Comparison of ENCODE assay signal across 9 cellular contexts in the genomic region with DNA sequence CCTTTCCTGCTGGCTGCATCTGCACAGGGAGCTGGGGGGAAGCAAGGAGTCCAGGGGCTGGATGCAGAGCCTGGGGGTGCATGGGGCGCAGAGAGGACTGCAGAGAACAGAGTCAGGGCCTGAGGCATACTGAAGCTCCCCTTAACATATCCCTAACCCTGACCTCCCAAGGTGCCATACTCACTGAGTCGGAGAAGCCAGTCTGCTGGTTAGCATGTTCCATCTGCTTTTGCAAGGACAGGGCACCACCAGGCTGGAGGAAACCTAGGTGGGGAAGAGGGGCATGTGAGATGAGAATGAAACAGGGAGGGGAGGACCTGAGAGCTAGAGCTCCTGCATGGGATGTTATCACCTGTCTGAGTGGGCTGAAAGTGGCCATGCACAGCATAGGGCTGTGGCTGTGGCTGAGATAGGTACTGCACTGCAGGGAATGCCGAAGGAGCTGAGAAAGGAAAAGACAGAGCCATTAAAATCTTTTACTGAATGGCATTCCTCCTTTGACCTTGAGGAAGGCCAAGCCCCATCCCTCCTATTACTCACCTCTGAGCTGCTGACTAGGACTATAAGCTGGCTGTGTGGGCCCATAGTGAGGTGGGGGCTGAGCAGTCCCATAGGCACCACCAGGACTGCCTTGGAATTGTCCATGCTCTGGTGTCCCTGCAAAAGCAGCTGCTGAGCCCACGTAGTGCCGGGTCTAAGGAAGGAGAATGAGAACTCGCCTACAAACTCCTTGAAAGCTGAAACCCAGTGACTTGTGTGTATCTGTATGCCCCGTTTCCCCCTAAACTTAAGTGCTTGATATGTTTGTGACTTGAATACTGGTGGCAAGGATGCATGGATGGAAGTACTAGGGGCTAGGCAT. TPM values are rescaled to one million over a fixed set of nuclear protein-coding genes. Genes with fewer than 3 reads are reported as not detected.
A peak's percentile ranks its signal among the peaks of the same experiment; 100 is the strongest.
DNase-seq lines count a peak whose midpoint lies in the region; ATAC-seq and TF ChIP-seq lines count a peak whose summit lies in the region.
"Had no signal": no experiment of that assay in that cellular context is flagged by ENCODE, and none has a peak within 500 bp of the region (broad histone marks: within the 10 kb centered on the region; RNA-seq: fewer than 3 reads in every experiment).

No MANE protein-coding gene starts in this region.

- H3K79me2 ChIP-seq in SK-N-SH (ENCODE audit: insufficient read depth), result peaks cover 62% of the 10 kb centered on the region

- no peak for DNase-seq in activated naive CD4-positive, alpha-beta T cell treated with anti-CD3 and anti-CD28 coated beads, Interleukin-2, amount 10 ng/mL, durations not matched to agents 7 days and 5 days
- no peak for DNase-seq in activated naive CD4-positive, alpha-beta T cell (lab: John Stamatoyannopoulos, UW)
- no peak for DNase-seq in SK-N-SH
- DNase-seq in erythroblast (lab: John Stamatoyannopoulos, UW), result no peak
- DNase-seq in stomach, result no peak
- DNase-seq in Kasumi-1 (lab: John Stamatoyannopoulos, UW), result no peak

- H3K4me3 Mint-ChIP-seq in activated naive CD4-positive, alpha-beta T cell treated with anti-CD3 and anti-CD28 coated beads, Interleukin-2, amount 10 ng/mL, durations not matched to agents 7 days and 5 days, result peak overlapping the region; percentile 84

- CTCF ChIA-PET in activated naive CD4-positive, alpha-beta T cell treated with anti-CD3 and anti-CD28 coated beads, Interleukin-2, amount 10 ng/mL, durations not matched to agents 7 days and 5 days (lab: Charles Lee), result interaction anchor here (0.9 to 4.7 kb wide), 7 partner anchors 10 to 43 kb away, joined by 3 to 16 read pairs (median 3); a partner anchor contains a TSS
- CTCF ChIA-PET in SK-N-SH (lab: Yijun Ruan, JAX), result interaction anchor here (0.6 to 2.2 kb wide), 9 partner anchors 11 to 99 kb away, joined by 3 to 7 read pairs (median 3); no protein-coding TSS in a partner anchor

- H3K9me3 Mint-ChIP-seq in activated naive CD4-positive, alpha-beta T cell treated with anti-CD3 and anti-CD28 coated beads, Interleukin-2, amount 10 ng/mL, durations not matched to agents 7 days and 5 days, result no peaks in the 10 kb centered on the region

- H3K4me1 ChIP-seq in SK-N-SH (ENCODE audit: control insufficient read depth in 1 of 2, insufficient read depth in 2 of 2, low read depth in 1 of 2, low read length in 1 of 2) (peaks cover 23 to 49% of the 10 kb centered on the region in 2 experiments), stomach (peaks cover 49 to 75% (median 65%) of the 10 kb centered on the region in 4 donors)

- peak; percentile 31 for TF ChIP-seq POLR2A in erythroblast (IDR thresholded peaks at IDR 0.05; ENCODE audit: low read length)
- no peak for TF ChIP-seq POLR2A in stomach (IDR thresholded peaks at IDR 0.05)

- H3K4me3 ChIP-seq in SK-N-SH (ENCODE audit: low read depth in 2 of 2, low read length in 1 of 2) (peak overlapping the region in 1 of 2 experiments; percentile 94; a peak in 1 of 4 replicates), stomach (peak overlapping the region in 2 of 4 donors; percentile 95 to 99)

- H3F3A ChIP-seq in SK-N-SH (replicated peaks; ENCODE audit: insufficient read depth), result peaks cover 64% of the 10 kb centered on the region

- POLR2A ChIA-PET in SK-N-SH (lab: Yijun Ruan, JAX), result interaction anchor here (0.8 to 1.2 kb wide), 2 partner anchors 12 to 16 kb away, joined by 3 to 6 read pairs; a partner anchor contains a TSS

- TF ChIP-seq RAD21 in SK-N-SH (IDR thresholded peaks at IDR 0.05; ENCODE audit: low read length), result no peak

- H3K4me2 ChIP-seq in SK-N-SH, result peak overlapping the region; percentile 99; the same call in 1 of the 2 replicates

- peak overlapping the region; percentile 89 for H3K27ac Mint-ChIP-seq in activated naive CD4-positive, alpha-beta T cell treated with anti-CD3 and anti-CD28 coated beads, Interleukin-2, amount 10 ng/mL, durations not matched to agents 7 days and 5 days

- TF ChIP-seq CTCF in SK-N-SH (IDR thresholded peaks at IDR 0.05) (peak; percentile 27; the same call in 1 of the 2 replicates), stomach (IDR thresholded peaks at IDR 0.05) (peak in 1 of 7 experiments; percentile 11)

- no peaks in the 10 kb centered on the region for H3K27me3 ChIP-seq in SK-N-SH (ENCODE audit: insufficient read depth)
- no peaks in the 10 kb centered on the region for H3K27me3 ChIP-seq in stomach

- H3K36me3 Mint-ChIP-seq in activated naive CD4-positive, alpha-beta T cell treated with anti-CD3 and anti-CD28 coated beads, Interleukin-2, amount 10 ng/mL, durations not matched to agents 7 days and 5 days, result peaks cover 64% of the 10 kb centered on the region

- H3K36me3 ChIP-seq in SK-N-SH (replicated peaks in 1 of 2; ENCODE audit: control insufficient read depth in 1 of 2, insufficient read depth in 2 of 2, low read length in 1 of 2) (peaks cover 53 to 59% of the 10 kb centered on the region in 2 experiments), stomach (peaks cover 56 to 74% (median 65%) of the 10 kb centered on the region in 4 donors)

- H4K20me1 ChIP-seq in SK-N-SH (ENCODE audit: insufficient read depth), result peaks cover 62% of the 10 kb centered on the region

- H3K27ac ChIP-seq in SK-N-SH (ENCODE audit: low read depth in 2 of 2, low read length in 1 of 2), result peak overlapping the region in 1 of 2 experiments; percentile 8; a peak in 2 of 4 replicates
- H3K27ac ChIP-seq in stomach, result peak overlapping the region in 3 of 5 donors; percentile 29 to 100 (median 46)

- H3K9me2 ChIP-seq in SK-N-SH, result no peaks in the 10 kb centered on the region

- no peaks in the 10 kb centered on the region for H3K27me3 Mint-ChIP-seq in activated naive CD4-positive, alpha-beta T cell treated with anti-CD3 and anti-CD28 coated beads, Interleukin-2, amount 10 ng/mL, durations not matched to agents 7 days and 5 days

- ATAC-seq in GM21515 (IDR thresholded peaks at IDR 0.05; ENCODE audit: unreplicated experiment), result no peak
- ATAC-seq in HG03025 (IDR thresholded peaks at IDR 0.05; ENCODE audit: low FRiP score, unreplicated experiment), result no peak
- ATAC-seq: right cardiac atrium had no signal

- no peak overlapping the region for H2AFZ ChIP-seq in SK-N-SH (ENCODE audit: low read depth)

- peaks cover 69% of the 10 kb centered on the region for H3K4me1 Mint-ChIP-seq in activated naive CD4-positive, alpha-beta T cell treated with anti-CD3 and anti-CD28 coated beads, Interleukin-2, amount 10 ng/mL, durations not matched to agents 7 days and 5 days

- WGBS in SK-N-SH (ENCODE audit: low lambda C conversion rate), result 78% methylated on average over 6 of the region's 7 CpGs
- 80 to 88% (median 83%) methylated on average over 7 of the region's 7 CpGs for WGBS in stomach, 5 donors

- TF ChIP-seq EP300 in SK-N-SH (IDR thresholded peaks at IDR 0.05; ENCODE audit: borderline replicate concordance in 1 of 2, low read depth in 1 of 2, low read length in 1 of 2) (no peak), stomach (IDR thresholded peaks at IDR 0.05) (no peak)

- no peak overlapping the region for H3K9ac ChIP-seq in SK-N-SH

- intact Hi-C loops in stomach (cut with DNase I; ENCODE audit: low total_unique reads), result no loop called here

- H3K9me3 ChIP-seq in SK-N-SH (no peaks in the 10 kb centered on the region), stomach (no peaks in the 10 kb centered on the region)

TF ChIP-seq in SK-N-SH, 30 proteins besides CTCF, POLR2A, EP300 and RAD21:
- TF ChIP-seq GABPA (IDR thresholded peaks at IDR 0.05; ENCODE audit: low read depth) (no peak), JUND (IDR thresholded peaks at IDR 0.05) (no peak), POLR2AphosphoS5 (IDR thresholded peaks at IDR 0.05; ENCODE audit: low read depth, low read length) (peak; percentile 50; the same call in 1 of the 2 replicates)

RNA-seq across cellular contexts. Expression of a gene that starts 1.9 kb away (rescaled TPM):
- polyA plus RNA-seq in SK-N-SH (2012; rRNA removed) (67.0 and 102 TPM in 2 replicates), stomach (10 to 100 TPM; 74.3 to 84.9 (median 79.7) TPM)
- polyA plus RNA-seq in SK-N-SH (2012; cell fraction: cytosol; rRNA removed), result 75.9 and 78.5 TPM in 2 replicates
- polyA plus RNA-seq in SK-N-SH (2012; cell fraction: nucleus; rRNA removed), result 216 and 229 TPM in 2 replicates
- 10 to 100 TPM; 23.9 to 91.6 (median 55.9) TPM for total RNA-seq in stomach

RNA-seq across cellular contexts. Expression of a gene that starts 5.8 kb away (rescaled TPM):
- 711 and 971 TPM in 2 replicates for polyA plus RNA-seq in SK-N-SH (2012; rRNA removed)
- 580 and 792 TPM in 2 replicates for polyA plus RNA-seq in SK-N-SH (2012; cell fraction: cytosol; rRNA removed)
- polyA plus RNA-seq in SK-N-SH (2012; cell fraction: nucleus; rRNA removed), result 284 and 445 TPM in 2 replicates
- total RNA-seq in stomach, result 100 to 1,000 TPM in 4 of 5 donors, 10 to 100 TPM in 1; 86.9 to 189 (median 137) TPM
- 100 to 1,000 TPM; 341 to 438 (median 394) TPM for polyA plus RNA-seq in stomach

RNA-seq across cellular contexts. Expression of a gene that starts 15.9 kb away (rescaled TPM):
- polyA plus RNA-seq in SK-N-SH (2012; rRNA removed) (20.7 and 22.1 TPM in 2 replicates), stomach (10 to 100 TPM in 2 of 3 donors, 1 to 10 TPM in 1; 6.9 to 22.2 (median 15.6) TPM)
- polyA plus RNA-seq in SK-N-SH (2012; cell fraction: cytosol; rRNA removed), result 4.9 and 7.6 TPM in 2 replicates
- polyA plus RNA-seq in SK-N-SH (2012; cell fraction: nucleus; rRNA removed), result 156 and 173 TPM in 2 replicates
- 10 to 100 TPM; 17.8 to 84.0 (median 36.4) TPM for total RNA-seq in stomach

RNA-seq across cellular contexts. Expression of a gene that starts 18.8 kb away (rescaled TPM):
- polyA plus RNA-seq in SK-N-SH (2012; rRNA removed), result 0.36 and 0.54 TPM in 2 replicates
- 0.31 and 0.41 TPM in 2 replicates for polyA plus RNA-seq in SK-N-SH (2012; cell fraction: cytosol; rRNA removed)
- polyA plus RNA-seq in SK-N-SH (2012; cell fraction: nucleus; rRNA removed), result 1.9 and 2.0 TPM in 2 replicates
- 10 to 100 TPM in 1 of 5 donors, 1 to 10 TPM in 1, under 1 TPM in 2, not detected in 1; 0.43 to 72.4 (median 1.1) TPM for total RNA-seq in stomach
- 1 to 10 TPM; 1.2 to 6.5 (median 1.8) TPM for polyA plus RNA-seq in stomach

RNA-seq across cellular contexts. Expression of a gene that starts 23.1 kb away (rescaled TPM):
- polyA plus RNA-seq in SK-N-SH (2012; rRNA removed) (0.71 and 6.4 TPM in 2 replicates), stomach (1 to 10 TPM; 4.4 to 6.4 (median 6.2) TPM)
- polyA plus RNA-seq in SK-N-SH (2012; cell fraction: cytosol; rRNA removed), result 1.2 and 2.4 TPM in 2 replicates
- polyA plus RNA-seq in SK-N-SH (2012; cell fraction: nucleus; rRNA removed), result 0.36 and 0.68 TPM in 2 replicates
- 10 to 100 TPM in 4 of 5 donors, 1 to 10 TPM in 1; 8.3 to 33.3 (median 14.7) TPM for total RNA-seq in stomach
